Comparison of ENCODE assay signal across 23 cellular contexts in genomic region chr4:124691801-124692200, GRCh38. TPM values are rescaled to one million over a fixed set of nuclear protein-coding genes. Genes with fewer than 3 reads are reported as not detected.
A peak's percentile ranks its signal among the peaks of the same experiment; 100 is the strongest.
DNase-seq lines count a peak whose midpoint lies in the region; ATAC-seq and TF ChIP-seq lines count a peak whose summit lies in the region.
"Had no signal": no experiment of that assay in that cellular context is flagged by ENCODE, and none has a peak within 500 bp of the region (broad histone marks: within the 10 kb centered on the region; RNA-seq: fewer than 3 reads in every experiment).

No MANE protein-coding gene starts in this region.

- CTCF ChIA-PET in PC-3 (lab: Charles Lee) = no interaction called here

- H3K9me3 Mint-ChIP-seq in chondrocyte (ENCODE audit: low read depth) (peaks cover 16% of the 10 kb centered on the region), progenitor cell of endocrine pancreas (ENCODE audit: low read depth) (peaks cover 15% of the 10 kb centered on the region)

- H3K4me1 ChIP-seq in foreskin keratinocyte (peaks cover 8% of the 10 kb centered on the region), PC-3 (ENCODE audit: insufficient read depth, low read length) (no peaks in the 10 kb centered on the region)
- H3K4me1 ChIP-seq: A549; BE2C; BLaER1 treated with 17β-estradiol and CSF1 and Interleukin-3, amounts not matched to agents 10 nM and 100 nM had no signal

- H3K36me3 ChIP-seq in SK-N-MC (ENCODE audit: insufficient read depth, low read length) (peaks cover 7% of the 10 kb centered on the region; the same call in 1 of the 2 replicates), PC-3 (ENCODE audit: low read depth, low read length) (peaks cover 27% of the 10 kb centered on the region)
- H3K36me3 ChIP-seq: BE2C had no signal

- DNase-seq in SK-N-MC (ENCODE audit: low read depth, low spot score) (no peak), chondrocyte (ENCODE audit: low spot score) (no peak), foreskin keratinocyte (peak in 1 of 2 donors; percentile 50), progenitor cell of endocrine pancreas (ENCODE audit: low spot score, unreplicated experiment) (no peak), activated gamma-delta T cell treated with Interleukin-2 at 50 U/mL for 16 hours (no peak), NCI-H2107 treated with DMSO at 0.1 percent for 48 hours (lab: John Stamatoyannopoulos, UW; ENCODE audit: unreplicated experiment) (no peak), PC-3 (no peak)
- DNase-seq: 8988T; ACHN; AML-193; BE2C; Calu3; CD4-positive, alpha-beta memory T cell; COR-L47; DMS153; DND-41; H9 had no signal

- no peaks in the 10 kb centered on the region for H3K9me2 ChIP-seq in PC-3 (replicated peaks; ENCODE audit: low read length)

- H3K27ac ChIP-seq in SK-N-MC = 0 out of 2 replicates have a peak overlapping the region, but pooled peaks have one; percentile 2
- H3K27ac ChIP-seq in foreskin keratinocyte = peak overlapping the region; percentile 22
- H3K27ac ChIP-seq in PC-3 (ENCODE audit: low read length) = no peak overlapping the region
- H3K27ac ChIP-seq: A549; BLaER1 treated with 17β-estradiol and CSF1 and Interleukin-3, amounts not matched to agents 10 nM and 100 nM had no signal

- H3K4me3 ChIP-seq in SK-N-MC = no peak overlapping the region
- no peak overlapping the region for H3K4me3 ChIP-seq in PC-3 (ENCODE audit: low read length)
- H3K4me3 ChIP-seq: A549; BLaER1 treated with 17β-estradiol and CSF1 and Interleukin-3, amounts not matched to agents 10 nM and 100 nM; GM12878; GM23338 had no signal

- no peak for TF ChIP-seq CTCF in chondrocyte (IDR thresholded peaks at IDR 0.05)
- TF ChIP-seq CTCF in foreskin keratinocyte (conservative IDR thresholded peaks at IDR 0.05) = no peak
- TF ChIP-seq CTCF in progenitor cell of endocrine pancreas (IDR thresholded peaks at IDR 0.05; ENCODE audit: unreplicated experiment) = no peak
- TF ChIP-seq CTCF in PC-3 (conservative IDR thresholded peaks at IDR 0.05; ENCODE audit: low read depth, low read length) = no peak

- intact Hi-C loops in PC-3 (cut with micrococcal nuclease) = no loop called here

- H3K4me2 ChIP-seq in PC-3 (ENCODE audit: low read length) = no peak overlapping the region
- H3K4me2 ChIP-seq: A549; BLaER1 treated with 17β-estradiol and CSF1 and Interleukin-3, amounts not matched to agents 10 nM and 100 nM; GM23338 had no signal

- peaks cover 96% of the 10 kb centered on the region for H3K79me2 ChIP-seq in PC-3 (ENCODE audit: low read length)

- no peaks in the 10 kb centered on the region for H4K20me1 ChIP-seq in PC-3 (ENCODE audit: low read length)

- no peaks in the 10 kb centered on the region for H3F3A ChIP-seq in PC-3 (ENCODE audit: low read length, unreplicated experiment)

- H3K4me3 Mint-ChIP-seq in chondrocyte (ENCODE audit: unreplicated experiment) (no peak overlapping the region), progenitor cell of endocrine pancreas (ENCODE audit: low read depth) (no peak overlapping the region)
- H3K4me3 Mint-ChIP-seq: CD14-positive monocyte; CD4-positive, alpha-beta memory T cell; GM23338; H9 had no signal

- H3K27me3 Mint-ChIP-seq in chondrocyte (ENCODE audit: low read depth) = no peaks in the 10 kb centered on the region
- H3K27me3 Mint-ChIP-seq in progenitor cell of endocrine pancreas = no peaks in the 10 kb centered on the region

- H3K9ac ChIP-seq in SK-N-MC (ENCODE audit: insufficient read length) (no peak overlapping the region), PC-3 (ENCODE audit: low read length) (no peak overlapping the region)
- H3K9ac ChIP-seq: BLaER1 treated with 17β-estradiol and CSF1 and Interleukin-3, amounts not matched to agents 10 nM and 100 nM had no signal

- no peak overlapping the region for H2AFZ ChIP-seq in PC-3 (ENCODE audit: low read length)
- H2AFZ ChIP-seq: GM23338 had no signal

- H3K36me3 Mint-ChIP-seq in chondrocyte (ENCODE audit: low read depth) (peaks cover 13% of the 10 kb centered on the region), progenitor cell of endocrine pancreas (ENCODE audit: insufficient read depth) (peaks cover 39% of the 10 kb centered on the region)
- H3K36me3 Mint-ChIP-seq: CD4-positive, alpha-beta memory T cell had no signal

- POLR2A ChIA-PET in PC-3 (lab: Charles Lee; ENCODE audit: unreplicated experiment) = no interaction called here

- H3K27me3 ChIP-seq in foreskin keratinocyte (no peaks in the 10 kb centered on the region), PC-3 (ENCODE audit: low read length) (no peaks in the 10 kb centered on the region)
- H3K27me3 ChIP-seq: BE2C; BLaER1 treated with 17β-estradiol and CSF1 and Interleukin-3, amounts not matched to agents 10 nM and 100 nM had no signal

- peaks cover 46% of the 10 kb centered on the region for H3K4me1 Mint-ChIP-seq in chondrocyte (ENCODE audit: low read depth)
- H3K4me1 Mint-ChIP-seq in progenitor cell of endocrine pancreas (ENCODE audit: low read depth) = peaks cover 3% of the 10 kb centered on the region
- H3K4me1 Mint-ChIP-seq: CD14-positive monocyte; CD4-positive, alpha-beta memory T cell had no signal

- ATAC-seq in foreskin keratinocyte (peak; percentile 57), PC-3 (no peak)
- ATAC-seq: A549, GM12878, GM23338, HCT116 had no signal

- H3K27ac Mint-ChIP-seq in chondrocyte (ENCODE audit: unreplicated experiment) = peak overlapping the region; percentile 57
- H3K27ac Mint-ChIP-seq in progenitor cell of endocrine pancreas = peak overlapping the region; percentile 8
- H3K27ac Mint-ChIP-seq: CD4-positive, alpha-beta memory T cell; GM23338; H9 had no signal

- no TSS peak for BruUV-seq in PC-3 (replicated peaks; lab: Mats Ljungman, UMichigan)

- H3K9me3 ChIP-seq in SK-N-MC (ENCODE audit: low read depth, low read length) (peaks cover under 1% of the 10 kb centered on the region; the same call in 1 of the 2 replicates), PC-3 (ENCODE audit: low read length) (no peaks in the 10 kb centered on the region)
- H3K9me3 ChIP-seq: BE2C had no signal

RNA-seq across cellular contexts. Expression of gene ANKRD50, which starts 20.7 kb away (rescaled TPM):
- 47.2 to 54.4 TPM (median 47.8 TPM) in 3 replicates for total RNA-seq in chondrocyte
- total RNA-seq in foreskin keratinocyte = 15.8 and 17.3 TPM in 2 replicates
- 2.1 and 2.2 TPM in 2 replicates for polyA plus RNA-seq in foreskin keratinocyte
- 27.0 and 28.0 TPM in 2 replicates for total RNA-seq in progenitor cell of endocrine pancreas
- 26.3 and 29.3 TPM in 2 replicates for total RNA-seq in PC-3 (2014; rRNA removed)
